ENCODE assay signal across 23 cellular contexts in the genomic region with DNA sequence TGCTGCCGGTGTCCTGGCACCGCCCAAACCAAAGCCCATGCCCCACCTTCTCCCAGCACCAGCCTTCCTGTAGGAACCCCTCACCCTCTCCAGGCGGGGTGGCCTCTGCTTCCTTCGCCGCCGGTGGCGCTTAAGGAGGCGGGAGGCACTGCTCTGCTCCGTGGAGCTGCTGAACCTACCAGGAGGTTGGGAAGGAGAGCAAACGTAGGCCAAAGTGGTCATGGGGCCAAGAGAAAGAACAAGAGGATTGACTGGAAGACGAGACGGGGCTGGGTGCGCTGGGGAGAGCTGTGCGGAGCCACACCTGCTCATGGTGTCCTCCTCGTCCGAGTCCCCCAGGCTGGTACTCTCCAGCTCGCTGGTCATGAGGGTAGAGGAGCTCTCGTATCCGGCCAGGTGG. TPM values are rescaled to one million over a fixed set of nuclear protein-coding genes. Genes with fewer than 3 reads are reported as not detected.
DNase-seq lines count a peak whose midpoint lies in the region; ATAC-seq and TF ChIP-seq lines count a peak whose summit lies in the region.
"Had no signal": no experiment of that assay in that cellular context is flagged by ENCODE, and none has a peak within 500 bp of the region (broad histone marks: within the 10 kb centered on the region; RNA-seq: fewer than 3 reads in every experiment).

No MANE protein-coding gene starts in this region.

- no peak overlapping the region for H2BK15ac ChIP-seq in neuronal stem cell (ENCODE audit: low read length)

- in situ Hi-C loops in GM23248 (cut with MboI) = no loop called here

- no peak overlapping the region for H3K23ac ChIP-seq in neuronal stem cell (ENCODE audit: low read depth, low read length, poor library complexity)

- no peak overlapping the region for H3K4me3 Mint-ChIP-seq in activated T-cell treated with anti-CD3 and anti-CD28 coated beads, Interleukin-2, amount 50 U/mL, for 24 hours
- H3K4me3 Mint-ChIP-seq in activated T-cell treated with anti-CD3 and anti-CD28 coated beads, Interleukin-2, amount 50 U/mL, for 4 hours = no peak overlapping the region
- H3K4me3 Mint-ChIP-seq: B cell, CD14-positive monocyte had no signal

- H3K36me3 ChIP-seq in right atrium auricular region (peaks cover 57% of the 10 kb centered on the region), neuronal stem cell (replicated peaks in 1 of 2; ENCODE audit: control insufficient read depth in 2 of 2, insufficient read depth in 2 of 2, low read length in 2 of 2) (peaks cover 55 to 75% of the 10 kb centered on the region in 2 donors), GM23248 (ENCODE audit: low read depth) (peaks cover 6% of the 10 kb centered on the region; the same call in 1 of the 2 replicates)

- no peak overlapping the region for H3K27ac ChIP-seq in right cardiac atrium (ENCODE audit: low read length)
- no peak overlapping the region for H3K27ac ChIP-seq in right atrium auricular region
- H3K27ac ChIP-seq in neuronal stem cell (replicated peaks; ENCODE audit: low read length) = no peak overlapping the region
- H3K27ac ChIP-seq in GM23248 = no peak overlapping the region
- H3K27ac ChIP-seq: 22Rv1 had no signal

- H3K4me1 ChIP-seq in right cardiac atrium (ENCODE audit: control insufficient read depth, insufficient read depth, low read length) = peaks cover 3% of the 10 kb centered on the region
- H3K4me1 ChIP-seq in right atrium auricular region = peaks cover 0 to 23% of the 10 kb centered on the region in 2 donors
- peaks cover 7 to 8% of the 10 kb centered on the region in 2 donors for H3K4me1 ChIP-seq in neuronal stem cell (ENCODE audit: control insufficient read depth in 2 of 2, insufficient read depth in 1 of 2, low read depth in 1 of 2, low read length in 2 of 2)
- H3K4me1 ChIP-seq in GM23248 (ENCODE audit: insufficient read depth) = 0 out of 2 replicates have a peak, but pooled peaks cover 8% of the 10 kb centered on the region

- H2BK120ac ChIP-seq in neuronal stem cell (ENCODE audit: low read depth, low read length) = no peak overlapping the region

- H4K8ac ChIP-seq in neuronal stem cell (ENCODE audit: low read depth, low read length) = no peak overlapping the region

- DNase-seq in activated T-cell treated with anti-CD3 and anti-CD28 coated beads, Interleukin-2, amount 50 U/mL, for 24 hours = no peak
- no peak for DNase-seq in activated T-cell treated with anti-CD3 and anti-CD28 coated beads, Interleukin-2, amount 50 U/mL, for 4 hours
- DNase-seq in right cardiac atrium (peak in 2 of 3 donors; percentile 34 to 41), right atrium auricular region (ENCODE audit: low spot score) (no peak), neuronal stem cell (ENCODE audit: low spot score) (no peak), DMS153 treated with DMSO at 0.1 percent for 48 hours (lab: John Stamatoyannopoulos, UW; ENCODE audit: unreplicated experiment) (no peak), CD1c-positive myeloid dendritic cell (ENCODE audit: extremely low spot score) (no peak), GM23248 (no peak)
- DNase-seq: DMS153, KBM-7, MG63, NCI-H1105 treated with DMSO at 0.1 percent for 48 hours, NCI-H146, NCI-H1930, NCI-H2107, NCI-H446, NCI-H524 treated with DMSO at 0.1 percent for 48 hours, NCI-H774, PC-3, SHP77 had no signal

- H3K9ac ChIP-seq in neuronal stem cell (ENCODE audit: low read depth, low read length, poor library complexity) (no peak overlapping the region), GM23248 (no peak overlapping the region)

- ATAC-seq in activated T-cell treated with anti-CD3 and anti-CD28 coated beads, Interleukin-2, amount 50 U/mL, for 4 hours = no peak
- ATAC-seq in right cardiac atrium = no peak
- ATAC-seq: PC-3 had no signal

- H2AFZ ChIP-seq in neuronal stem cell (ENCODE audit: low read length) (no peak overlapping the region), GM23248 (no peak overlapping the region)

- H3F3A ChIP-seq in GM23248 (ENCODE audit: insufficient read depth) = peaks cover 23% of the 10 kb centered on the region

- H2BK12ac ChIP-seq in neuronal stem cell (ENCODE audit: low read length) = no peak overlapping the region

- H3K4me2 ChIP-seq in neuronal stem cell (ENCODE audit: insufficient read depth, low read length, poor library complexity, severe bottlenecking) = no peak overlapping the region
- no peak overlapping the region for H3K4me2 ChIP-seq in GM23248 (ENCODE audit: unreplicated experiment)

- H2AK5ac ChIP-seq in neuronal stem cell (ENCODE audit: low read depth, low read length) = no peak overlapping the region

- H3K4me1 Mint-ChIP-seq in activated T-cell treated with anti-CD3 and anti-CD28 coated beads, Interleukin-2, amount 50 U/mL, for 24 hours (ENCODE audit: low read depth) = peaks cover 39% of the 10 kb centered on the region
- peaks cover 29% of the 10 kb centered on the region for H3K4me1 Mint-ChIP-seq in activated T-cell treated with anti-CD3 and anti-CD28 coated beads, Interleukin-2, amount 50 U/mL, for 4 hours (ENCODE audit: low read depth)

- peak overlapping the region; percentile 53 for H2BK5ac ChIP-seq in neuronal stem cell (ENCODE audit: low read length)

- H3K9me3 ChIP-seq in right cardiac atrium (ENCODE audit: control insufficient read depth, low read length) = no peaks in the 10 kb centered on the region
- H3K9me3 ChIP-seq in right atrium auricular region = no peaks in the 10 kb centered on the region
- H3K9me3 ChIP-seq in neuronal stem cell (replicated peaks in 1 of 2; ENCODE audit: control insufficient read depth in 2 of 2, insufficient read depth in 1 of 2, low read depth in 1 of 2, low read length in 2 of 2) = no peaks in the 10 kb centered on the region
- no peaks in the 10 kb centered on the region for H3K9me3 ChIP-seq in GM23248 (ENCODE audit: low read depth)
- H3K9me3 ChIP-seq: MG63 had no signal

- H3K4me3 ChIP-seq in right cardiac atrium (ENCODE audit: low read length) = no peak overlapping the region
- no peak overlapping the region for H3K4me3 ChIP-seq in right atrium auricular region
- H3K4me3 ChIP-seq in neuronal stem cell (ENCODE audit: low read length in 2 of 2) = no peak overlapping the region
- no peak overlapping the region for H3K4me3 ChIP-seq in GM23248
- H3K4me3 ChIP-seq: MG63 had no signal

- no peak overlapping the region for H3K18ac ChIP-seq in neuronal stem cell (ENCODE audit: low read length)

- intact Hi-C loops in right cardiac atrium (cut with DNase I) = no loop called here

- no peaks in the 10 kb centered on the region for H3K9me3 Mint-ChIP-seq in activated T-cell treated with anti-CD3 and anti-CD28 coated beads, Interleukin-2, amount 50 U/mL, for 24 hours
- H3K9me3 Mint-ChIP-seq in activated T-cell treated with anti-CD3 and anti-CD28 coated beads, Interleukin-2, amount 50 U/mL, for 4 hours = no peaks in the 10 kb centered on the region
- H3K9me3 Mint-ChIP-seq: CD14-positive monocyte had no signal

- H3K36me3 Mint-ChIP-seq in activated T-cell treated with anti-CD3 and anti-CD28 coated beads, Interleukin-2, amount 50 U/mL, for 24 hours (ENCODE audit: low read depth) = peaks cover 90% of the 10 kb centered on the region
- H3K36me3 Mint-ChIP-seq in activated T-cell treated with anti-CD3 and anti-CD28 coated beads, Interleukin-2, amount 50 U/mL, for 4 hours (ENCODE audit: insufficient read depth) = peaks cover 19% of the 10 kb centered on the region

- H3K14ac ChIP-seq in neuronal stem cell (ENCODE audit: low read length) = no peak overlapping the region

- TF ChIP-seq CTCF in right atrium auricular region (IDR thresholded peaks at IDR 0.05) = no peak

- H3K27me3 Mint-ChIP-seq in activated T-cell treated with anti-CD3 and anti-CD28 coated beads, Interleukin-2, amount 50 U/mL, for 24 hours = no peaks in the 10 kb centered on the region
- H3K27me3 Mint-ChIP-seq in activated T-cell treated with anti-CD3 and anti-CD28 coated beads, Interleukin-2, amount 50 U/mL, for 4 hours (ENCODE audit: low read depth) = no peaks in the 10 kb centered on the region
- H3K27me3 Mint-ChIP-seq: B cell had no signal

- H3K79me2 ChIP-seq in GM23248 (ENCODE audit: insufficient read depth) = peaks cover 56% of the 10 kb centered on the region

- H3K9me2 ChIP-seq in GM23248 (ENCODE audit: insufficient read depth) = no peaks in the 10 kb centered on the region

- no peaks in the 10 kb centered on the region; the same call in 1 of the 2 replicates for H4K20me1 ChIP-seq in GM23248 (ENCODE audit: insufficient read depth)

- H3K27me3 ChIP-seq in right cardiac atrium (ENCODE audit: control insufficient read depth, insufficient read depth) = no peaks in the 10 kb centered on the region
- H3K27me3 ChIP-seq in right atrium auricular region = no peaks in the 10 kb centered on the region
- no peaks in the 10 kb centered on the region for H3K27me3 ChIP-seq in neuronal stem cell (ENCODE audit: control insufficient read depth in 3 of 3, insufficient read depth in 3 of 3, low read depth in 1 of 3, low read length in 3 of 3)
- no peaks in the 10 kb centered on the region for H3K27me3 ChIP-seq in GM23248 (replicated peaks; ENCODE audit: insufficient read depth)
- H3K27me3 ChIP-seq: MG63 had no signal

- 94% methylated on average over 19 of the region's 19 CpGs for WGBS in right cardiac atrium
- WGBS in neuronal stem cell (ENCODE audit: extremely low coverage in 2 of 2, insufficient read length in 2 of 2, insufficient replicate concordance in 1 of 2), 2 donors = no CpG with 5 or more reads among the region's 19 CpGs
- 97% methylated on average over 11 to 19 of the region's 19 CpGs for WGBS in GM23248 (ENCODE audit: low coverage in 1 of 2, low lambda C conversion rate in 2 of 2, missing lambda C conversion rate in 2 of 2), 2 experiments

- no peak overlapping the region for H3K4ac ChIP-seq in neuronal stem cell (ENCODE audit: low read length)

- H3K27ac Mint-ChIP-seq in activated T-cell treated with anti-CD3 and anti-CD28 coated beads, Interleukin-2, amount 50 U/mL, for 24 hours = peak overlapping the region; percentile 52
- H3K27ac Mint-ChIP-seq: B cell had no signal

- H3K79me1 ChIP-seq in neuronal stem cell (ENCODE audit: low read depth, low read length) = peaks cover 14% of the 10 kb centered on the region

- H4K91ac ChIP-seq in neuronal stem cell (ENCODE audit: low read depth, low read length, poor library complexity) = no peak overlapping the region

RNA-seq across cellular contexts. Expression of gene DVL2, which starts 4.8 kb away (rescaled TPM):
- total RNA-seq in activated T-cell treated with anti-CD3 and anti-CD28 coated beads, Interleukin-2, amount 50 U/mL, for 4 hours = 10 to 100 TPM; 62.9 to 65.3 (median 63.2) TPM
- total RNA-seq in right cardiac atrium (10 to 100 TPM; 20.0 to 26.1 (median 23.4) TPM), right atrium auricular region (10 to 100 TPM; 18.1 to 19.9 TPM)
- polyA plus RNA-seq in right cardiac atrium (14.6 TPM), GM23248 (2016; fragmentation: Nextera tagmentation; extraction: Ambion mirVana) (18.9 and 19.5 TPM in 2 replicates)
- 50.9 TPM for polyA plus RNA-seq in neuronal stem cell (2013, experiment 1 of 2)
- 48.6 TPM for polyA plus RNA-seq in neuronal stem cell (2013, experiment 2 of 2)
- total RNA-seq in GM23248 (2014; rRNA removed; shearing (Covaris generic)) = 41.2 and 45.8 TPM in 2 replicates

RNA-seq across cellular contexts. Expression of gene PHF23, which starts 9.8 kb away (rescaled TPM):
- total RNA-seq in activated T-cell treated with anti-CD3 and anti-CD28 coated beads, Interleukin-2, amount 50 U/mL, for 4 hours = 10 to 100 TPM; 42.6 to 47.6 (median 43.0) TPM
- total RNA-seq in right cardiac atrium (10 to 100 TPM; 22.2 to 30.4 (median 24.5) TPM), right atrium auricular region (10 to 100 TPM in 1 of 2 donors, 1 to 10 TPM in 1; 10.0 to 22.4 TPM)
- polyA plus RNA-seq in right cardiac atrium (18.8 TPM), GM23248 (2016; fragmentation: Nextera tagmentation; extraction: Ambion mirVana) (40.7 and 45.6 TPM in 2 replicates)
- 84.8 TPM for polyA plus RNA-seq in neuronal stem cell (2013, experiment 1 of 2)
- polyA plus RNA-seq in neuronal stem cell (2013, experiment 2 of 2) = 83.7 TPM
- 32.0 and 42.6 TPM in 2 replicates for total RNA-seq in GM23248 (2014; rRNA removed; shearing (Covaris generic))

RNA-seq across cellular contexts. Expression of gene ACADVL, which starts 9.8 kb away (rescaled TPM):
- 100 to 1,000 TPM; 161 to 222 (median 174) TPM for total RNA-seq in activated T-cell treated with anti-CD3 and anti-CD28 coated beads, Interleukin-2, amount 50 U/mL, for 4 hours
- total RNA-seq in right cardiac atrium = 1,000 to 10,000 TPM in 3 of 4 donors, 100 to 1,000 TPM in 1; 896 to 1,154 (median 1,049) TPM
- 1,142 TPM for polyA plus RNA-seq in right cardiac atrium
- total RNA-seq in right atrium auricular region = 100 to 1,000 TPM; 695 to 758 TPM
- polyA plus RNA-seq in neuronal stem cell (2013, experiment 1 of 2) = 270 TPM
- polyA plus RNA-seq in neuronal stem cell (2013, experiment 2 of 2) = 258 TPM
- 453 and 600 TPM in 2 replicates for total RNA-seq in GM23248 (2014; rRNA removed; shearing (Covaris generic))
- 386 and 441 TPM in 2 replicates for polyA plus RNA-seq in GM23248 (2016; fragmentation: Nextera tagmentation; extraction: Ambion mirVana)

RNA-seq across cellular contexts. Expression of gene DLG4, which starts 9.9 kb away (rescaled TPM):
- total RNA-seq in activated T-cell treated with anti-CD3 and anti-CD28 coated beads, Interleukin-2, amount 50 U/mL, for 4 hours = 1 to 10 TPM; 4.2 to 6.5 (median 5.7) TPM
- 10 to 100 TPM; 28.7 to 36.2 (median 31.5) TPM for total RNA-seq in right cardiac atrium
- polyA plus RNA-seq in right cardiac atrium = 23.3 TPM
- total RNA-seq in right atrium auricular region = 10 to 100 TPM; 15.1 to 33.4 TPM
- 52.7 TPM for polyA plus RNA-seq in neuronal stem cell (2013, experiment 1 of 2)
- polyA plus RNA-seq in neuronal stem cell (2013, experiment 2 of 2) = 51.9 TPM
- total RNA-seq in GM23248 (2014; rRNA removed; shearing (Covaris generic)) = 13.1 and 23.8 TPM in 2 replicates
- polyA plus RNA-seq in GM23248 (2016; fragmentation: Nextera tagmentation; extraction: Ambion mirVana) = 1.3 and 1.9 TPM in 2 replicates

RNA-seq across cellular contexts. Expression of gene GABARAP, which starts 12.7 kb away (rescaled TPM):
- 100 to 1,000 TPM; 114 to 136 (median 133) TPM for total RNA-seq in activated T-cell treated with anti-CD3 and anti-CD28 coated beads, Interleukin-2, amount 50 U/mL, for 4 hours
- total RNA-seq in right cardiac atrium = 100 to 1,000 TPM; 492 to 540 (median 522) TPM
- polyA plus RNA-seq in right cardiac atrium = 741 TPM
- total RNA-seq in right atrium auricular region = 100 to 1,000 TPM; 226 to 469 TPM
- 974 TPM for polyA plus RNA-seq in neuronal stem cell (2013, experiment 1 of 2)
- polyA plus RNA-seq in neuronal stem cell (2013, experiment 2 of 2) = 956 TPM
- total RNA-seq in GM23248 (2014; rRNA removed; shearing (Covaris generic)) = 152 and 355 TPM in 2 replicates
- 845 and 847 TPM in 2 replicates for polyA plus RNA-seq in GM23248 (2016; fragmentation: Nextera tagmentation; extraction: Ambion mirVana)

Comparison
In these comparisons a context has a peak if more than half of its experiments do, and no peak if none do; other contexts are left out.
1. DNase-seq: peak in right cardiac atrium (2 of 3); none in activated T-cell treated with anti-CD3 and anti-CD28 coated beads, Interleukin-2, amount 50 U/mL, for 24 hours (single experiment), activated T-cell treated with anti-CD3 and anti-CD28 coated beads, Interleukin-2, amount 50 U/mL, for 4 hours (single experiment), right atrium auricular region (single experiment), neuronal stem cell (single experiment), DMS153 treated with DMSO at 0.1 percent for 48 hours (single experiment), CD1c-positive myeloid dendritic cell (single experiment) and GM23248 (single experiment).